Comparison of ENCODE assay signal across 25 cellular contexts in genomic region chr2:114354199-114354598, GRCh38.
"Had no signal": no experiment of that assay in that cellular context is flagged by ENCODE, and none has a peak within 500 bp of the region (broad histone marks: within the 10 kb centered on the region; RNA-seq: fewer than 3 reads in every experiment).

No MANE protein-coding gene starts in this region.

- H3K9me3 ChIP-seq: ovary, psoas muscle, right lobe of liver, stomach, thoracic aorta, thyroid gland, tibial nerve, upper lobe of left lung, uterus had no signal

- H3K4me3 ChIP-seq: neural progenitor cell, ovary, psoas muscle, right lobe of liver, sigmoid colon, stomach, thoracic aorta, thyroid gland, tibial nerve, upper lobe of left lung, uterus had no signal

- H3K27me3 ChIP-seq: neural progenitor cell, ovary, right lobe of liver, sigmoid colon, stomach, thyroid gland, tibial nerve, upper lobe of left lung, uterus had no signal

- DNase-seq: natural killer cell; occipital lobe; ovary; posterior cingulate gyrus; psoas muscle; right cardiac atrium; right lobe of liver; sigmoid colon; small intestine; stimulated activated CD4-positive, alpha-beta T cell treated with anti-CD3 and anti-CD28 coated beads, Interleukin-15, amount 100 ng/mL, for 24 hours; stimulated activated CD4-positive, alpha-beta T cell treated with anti-CD3 and anti-CD28 coated beads, Interleukin-2, amount 100 ng/mL, for 24 hours; stimulated activated CD4-positive, alpha-beta T cell treated with anti-CD3 and anti-CD28 coated beads, Interleukin-2, amount 100 ng/mL, for 48 hours; stimulated activated CD4-positive, alpha-beta T cell treated with anti-CD3 and anti-CD28 coated beads, Interleukin-4, amount 100 ng/mL, for 24 hours; stimulated activated naive B cell treated with anti-CD40 and anti-IgM and Interleukin-4, amounts not matched to agents 10 μg/mL and 1 μg/mL and 100 μg/mL, for 72 hours; stimulated activated naive CD4-positive, alpha-beta T cell treated with Interleukin-2 at 50 U/mL for 16 hours; stomach; thyroid gland; trophoblast cell; upper lobe of left lung; uterus had no signal

- H3K27ac ChIP-seq: neural progenitor cell, ovary, parathyroid adenoma, psoas muscle, right lobe of liver, sigmoid colon, stomach, thoracic aorta, thyroid gland, tibial nerve, upper lobe of left lung, uterus had no signal

- ATAC-seq: natural killer cell; psoas muscle; right cardiac atrium; right lobe of liver; stimulated activated effector memory CD8-positive, alpha-beta T cell treated with anti-CD3 and anti-CD28 coated beads, Interleukin-12 subunit alpha, Interleukin-12 subunit beta, amount 100 ng/mL, for 72 hours; stimulated activated naive B cell treated with anti-CD40 and anti-IgM and Interleukin-4, amounts not matched to agents 10 μg/mL and 1 μg/mL and 100 μg/mL, for 72 hours had no signal

- H3K36me3 ChIP-seq: neural progenitor cell, ovary, right lobe of liver, sigmoid colon, stomach, thoracic aorta, thyroid gland, tibial nerve, upper lobe of left lung, uterus had no signal

- H3K4me1 ChIP-seq: neural progenitor cell, parathyroid adenoma, psoas muscle, right lobe of liver, sigmoid colon, stomach, thyroid gland, tibial nerve, upper lobe of left lung, uterus had no signal
